Comparison of ENCODE assay signal across 9 cellular contexts in genomic region chr19:14081797-14082674, GRCh38. TPM values are rescaled to one million over a fixed set of nuclear protein-coding genes. Genes with fewer than 3 reads are reported as not detected.
DNase-seq lines count a peak whose midpoint lies in the region; ATAC-seq and TF ChIP-seq lines count a peak whose summit lies in the region.
"Had no signal": no experiment of that assay in that cellular context is flagged by ENCODE, and none has a peak within 500 bp of the region (broad histone marks: within the 10 kb centered on the region; RNA-seq: fewer than 3 reads in every experiment).

No MANE protein-coding gene starts in this region.

- peaks cover 16% of the 10 kb centered on the region for H3K4me1 Mint-ChIP-seq in T-helper 2 cell treated with Interferon-gamma antibody and Interleukin-4, amounts not matched to agents 5 μg/mL and 100 μg/mL, for 36 hours (ENCODE audit: low read depth)
- peaks cover 22% of the 10 kb centered on the region for H3K4me1 Mint-ChIP-seq in neural crest cell

- H3K4me3 ChIP-seq in GM08714 (ENCODE audit: low read length) (peak overlapping the region; percentile 85), epithelial cell of esophagus (ENCODE audit: low read length) (peak overlapping the region; percentile 73)

- DNase-seq in T-helper 2 cell treated with Interferon-gamma antibody and Interleukin-4, amounts not matched to agents 5 μg/mL and 100 μg/mL, for 36 hours (ENCODE audit: low spot score), result no peak
- DNase-seq in epithelial cell of esophagus (ENCODE audit: low read depth) (peak; percentile 85), neural crest cell (ENCODE audit: low read depth, low spot score) (no peak), SKM-1 (lab: John Stamatoyannopoulos, UW; ENCODE audit: unreplicated experiment) (no peak), EL (no peak), HT-29 (ENCODE audit: low spot score) (no peak)

- peak overlapping the region; percentile 94 for H3K4me3 Mint-ChIP-seq in T-helper 2 cell treated with Interferon-gamma antibody and Interleukin-4, amounts not matched to agents 5 μg/mL and 100 μg/mL, for 36 hours
- peak overlapping the region; percentile 94 for H3K4me3 Mint-ChIP-seq in neural crest cell

- peak overlapping the region; percentile 94 for H3K27ac Mint-ChIP-seq in T-helper 2 cell treated with Interferon-gamma antibody and Interleukin-4, amounts not matched to agents 5 μg/mL and 100 μg/mL, for 36 hours
- H3K27ac Mint-ChIP-seq in neural crest cell (ENCODE audit: unreplicated experiment), result peak overlapping the region; percentile 98

- no peaks in the 10 kb centered on the region for H3K27me3 Mint-ChIP-seq in T-helper 2 cell treated with Interferon-gamma antibody and Interleukin-4, amounts not matched to agents 5 μg/mL and 100 μg/mL, for 36 hours (ENCODE audit: low read depth)
- H3K27me3 Mint-ChIP-seq in neural crest cell (ENCODE audit: low read depth), result peaks cover 4% of the 10 kb centered on the region

- TF ChIP-seq CTCF in epithelial cell of esophagus (IDR thresholded peaks at IDR 0.05; ENCODE audit: insufficient read depth, low read depth, low read length, missing control alignments), result no peak
- TF ChIP-seq CTCF in neural crest cell (conservative IDR thresholded peaks at IDR 0.05), result no peak

- H3K9me3 Mint-ChIP-seq in T-helper 2 cell treated with Interferon-gamma antibody and Interleukin-4, amounts not matched to agents 5 μg/mL and 100 μg/mL, for 36 hours, result no peaks in the 10 kb centered on the region
- H3K9me3 Mint-ChIP-seq in neural crest cell, result no peaks in the 10 kb centered on the region

- peak; percentile 21 for ATAC-seq in HG02610 (IDR thresholded peaks at IDR 0.05; ENCODE audit: unreplicated experiment)

- peaks cover 9% of the 10 kb centered on the region for H3K36me3 Mint-ChIP-seq in T-helper 2 cell treated with Interferon-gamma antibody and Interleukin-4, amounts not matched to agents 5 μg/mL and 100 μg/mL, for 36 hours (ENCODE audit: low read depth)
- no peaks in the 10 kb centered on the region for H3K36me3 Mint-ChIP-seq in neural crest cell (ENCODE audit: low read depth)

RNA-seq across cellular contexts. Expression of gene C19orf67, which starts 3.5 kb away (rescaled TPM):
- not detected in 2 replicates for total RNA-seq in neural crest cell
- not detected in 2 replicates for total RNA-seq in HT-29 (2014; rRNA removed; shearing (Covaris generic))

RNA-seq across cellular contexts. Expression of gene SAMD1, which starts 8.5 kb away (rescaled TPM):
- 67.2 and 71.9 TPM in 2 replicates for total RNA-seq in neural crest cell
- 71.7 and 89.0 TPM in 2 replicates for total RNA-seq in HT-29 (2014; rRNA removed; shearing (Covaris generic))

RNA-seq across cellular contexts. Expression of gene MISP3, which starts 9.4 kb away (rescaled TPM):
- total RNA-seq in neural crest cell, result 0.39 and 0.98 TPM in 2 replicates
- total RNA-seq in HT-29 (2014; rRNA removed; shearing (Covaris generic)), result 0.37 and 0.74 TPM in 2 replicates

RNA-seq across cellular contexts. Expression of gene PALM3, which starts 20.2 kb away (rescaled TPM):
- total RNA-seq in neural crest cell, result 5.2 and 5.7 TPM in 2 replicates
- total RNA-seq in HT-29 (2014; rRNA removed; shearing (Covaris generic)), result 0.08 and 0.20 TPM in 2 replicates
- total RNA-seq: T-helper 2 cell treated with Interferon-gamma antibody and Interleukin-4, amounts not matched to agents 100 ng/mL and 5 ng/mL, for 36 hours had no signal

RNA-seq across cellular contexts. Expression of gene PRKACA, which starts 35.5 kb away (rescaled TPM):
- 103 TPM in 2 replicates for total RNA-seq in neural crest cell
- 19.4 and 25.0 TPM in 2 replicates for total RNA-seq in HT-29 (2014; rRNA removed; shearing (Covaris generic))
